Comparison of ENCODE assay signal across 9 cellular contexts in the genomic region with DNA sequence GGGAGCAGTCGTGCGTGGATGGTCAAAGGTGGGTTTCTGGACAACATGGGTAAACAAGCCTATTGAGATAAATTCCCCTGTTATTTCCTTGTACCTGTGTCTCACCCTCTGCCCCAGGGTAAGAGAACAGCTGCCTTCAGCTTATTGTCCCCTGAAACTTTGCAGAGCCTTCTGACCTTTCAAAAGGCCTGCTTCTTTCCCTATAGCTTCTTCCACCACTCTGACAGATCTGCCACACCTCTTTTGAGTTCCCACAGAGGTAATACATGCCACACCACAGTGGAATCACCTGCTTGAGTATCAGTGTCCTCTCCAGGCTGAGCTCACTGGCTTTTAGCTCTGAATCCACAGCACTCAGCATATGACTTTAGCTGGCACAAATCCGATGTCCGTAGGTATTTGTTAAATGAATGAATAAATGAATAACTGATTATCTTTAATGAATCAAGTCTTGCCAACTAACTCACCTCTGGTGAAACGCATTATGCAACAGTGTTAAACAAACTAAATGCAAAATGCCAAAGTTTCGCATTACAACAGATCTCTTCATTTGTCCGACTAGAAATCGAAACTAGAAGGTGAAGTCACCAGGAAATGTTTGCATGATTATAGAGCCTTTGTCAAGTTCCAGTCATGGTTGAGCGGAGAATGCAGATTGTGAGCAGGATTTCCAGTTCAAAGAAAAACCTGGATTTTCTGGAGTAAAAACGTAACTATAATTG. TPM values are rescaled to one million over a fixed set of nuclear protein-coding genes. Genes with fewer than 3 reads are reported as not detected.
DNase-seq lines count a peak whose midpoint lies in the region; ATAC-seq and TF ChIP-seq lines count a peak whose summit lies in the region.
"Had no signal": no experiment of that assay in that cellular context is flagged by ENCODE, and none has a peak within 500 bp of the region (broad histone marks: within the 10 kb centered on the region; RNA-seq: fewer than 3 reads in every experiment).

No MANE protein-coding gene starts in this region.

- POLR2A ChIA-PET in activated CD8-positive, alpha-beta T cell treated with anti-CD3 and anti-CD28 coated beads, Interleukin-2, amount 10 ng/mL, durations not matched to agents 7 days and 5 days (lab: Charles Lee): no interaction called here

- H3K79me2 ChIP-seq in GM23338 (replicated peaks; ENCODE audit: insufficient read depth) (no peaks in the 10 kb centered on the region), parathyroid adenoma (no peaks in the 10 kb centered on the region)

- CTCF ChIA-PET in activated CD8-positive, alpha-beta T cell treated with anti-CD3 and anti-CD28 coated beads, Interleukin-2, amount 10 ng/mL, durations not matched to agents 7 days and 5 days (lab: Charles Lee): no interaction called here

- ATAC-seq in GM23338 (peak; percentile 87), HG02759 (IDR thresholded peaks at IDR 0.05; ENCODE audit: unreplicated experiment) (no peak), HG02642 (IDR thresholded peaks at IDR 0.05; ENCODE audit: poor library complexity, unreplicated experiment) (no peak)
- ATAC-seq in activated CD8-positive, alpha-beta T cell treated with anti-CD3 and anti-CD28 coated beads, Interleukin-2, amount 10 ng/mL, durations not matched to agents 7 days and 5 days: no peak

- H3K4me1 ChIP-seq in GM23338 (ENCODE audit: insufficient read depth) (peaks cover 29% of the 10 kb centered on the region), parathyroid adenoma (no peaks in the 10 kb centered on the region)

- no peaks in the 10 kb centered on the region for H3K36me3 ChIP-seq in GM23338 (ENCODE audit: insufficient read depth)
- no peaks in the 10 kb centered on the region for H3K36me3 ChIP-seq in parathyroid adenoma (ENCODE audit: control insufficient read depth, insufficient read depth, low read length)

- no peaks in the 10 kb centered on the region for H3K9me3 ChIP-seq in parathyroid adenoma (ENCODE audit: control insufficient read depth, low read length)

- no peaks in the 10 kb centered on the region for H3K27me3 ChIP-seq in GM23338 (ENCODE audit: insufficient read depth)
- no peaks in the 10 kb centered on the region for H3K27me3 ChIP-seq in parathyroid adenoma (ENCODE audit: control insufficient read depth, insufficient read depth, low read length)

- H3K36me3 Mint-ChIP-seq in GM23338 (ENCODE audit: low read depth): no peaks in the 10 kb centered on the region
- H3K36me3 Mint-ChIP-seq in activated CD8-positive, alpha-beta T cell treated with anti-CD3 and anti-CD28 coated beads, Interleukin-2, amount 10 ng/mL, durations not matched to agents 7 days and 5 days (ENCODE audit: low read depth): no peaks in the 10 kb centered on the region

- H3K9me2 ChIP-seq in GM23338 (ENCODE audit: insufficient read depth): peaks cover 3% of the 10 kb centered on the region; the same call in 1 of the 2 replicates

- H3K27ac Mint-ChIP-seq in GM23338: peak overlapping the region; percentile 93
- H3K27ac Mint-ChIP-seq in activated CD8-positive, alpha-beta T cell treated with anti-CD3 and anti-CD28 coated beads, Interleukin-2, amount 10 ng/mL, durations not matched to agents 7 days and 5 days: no peak overlapping the region

- no peaks in the 10 kb centered on the region for H3K27me3 Mint-ChIP-seq in GM23338 (ENCODE audit: insufficient read depth, low read depth, poor library complexity)
- H3K27me3 Mint-ChIP-seq in activated CD8-positive, alpha-beta T cell treated with anti-CD3 and anti-CD28 coated beads, Interleukin-2, amount 10 ng/mL, durations not matched to agents 7 days and 5 days (ENCODE audit: low read depth): no peaks in the 10 kb centered on the region

- H3K4me3 ChIP-seq in GM23338 (peak overlapping the region; percentile 5; the same call in 1 of the 2 replicates), epithelial cell of proximal tubule (ENCODE audit: low read depth, low read length) (peak overlapping the region; percentile 48), parathyroid adenoma (ENCODE audit: low read depth, low read length) (peak overlapping the region; percentile 79)

- no peaks in the 10 kb centered on the region for H4K20me1 ChIP-seq in GM23338 (replicated peaks; ENCODE audit: insufficient read depth)

- TF ChIP-seq CTCF in GM23338 (conservative IDR thresholded peaks at IDR 0.05; ENCODE audit: low read depth in 2 of 2): no peak
- no peak for TF ChIP-seq CTCF in epithelial cell of proximal tubule (conservative IDR thresholded peaks at IDR 0.05; ENCODE audit: low read depth, low read length)
- no peak for TF ChIP-seq CTCF in parathyroid adenoma (IDR thresholded peaks at IDR 0.05)

- H3K27ac ChIP-seq in GM23338 (ENCODE audit: low read depth): peak overlapping the region; percentile 91
- no peak overlapping the region for H3K27ac ChIP-seq in parathyroid adenoma

- peaks cover 53% of the 10 kb centered on the region for H3K4me1 Mint-ChIP-seq in GM23338
- H3K4me1 Mint-ChIP-seq in activated CD8-positive, alpha-beta T cell treated with anti-CD3 and anti-CD28 coated beads, Interleukin-2, amount 10 ng/mL, durations not matched to agents 7 days and 5 days (ENCODE audit: low read depth): no peaks in the 10 kb centered on the region

- peak; percentile 86 for DNase-seq in GM23338 (ENCODE audit: low spot score)
- DNase-seq in NCI-H526 treated with DMSO at 0.1 percent for 48 hours (lab: John Stamatoyannopoulos, UW): peak; percentile 40
- DNase-seq in epithelial cell of proximal tubule (ENCODE audit: low read depth): peak; percentile 99
- no peak for DNase-seq in HUDEP-2 (lab: John Stamatoyannopoulos, UW; ENCODE audit: unreplicated experiment in 76 of 76)
- no peak for DNase-seq in activated CD8-positive, alpha-beta T cell treated with anti-CD3 and anti-CD28 coated beads, Interleukin-2, amount 10 ng/mL, durations not matched to agents 7 days and 5 days
- DNase-seq: NCI-H446 treated with DMSO at 0.1 percent for 48 hours had no signal

- no peak overlapping the region for H3K9ac ChIP-seq in parathyroid adenoma

- peak overlapping the region; percentile 47 for H3K4me2 ChIP-seq in GM23338
- peak overlapping the region; percentile 76 for H3K4me2 ChIP-seq in parathyroid adenoma (ENCODE audit: low read length)

- peak overlapping the region; percentile 17; the same call in 2 of the 3 replicates for H3K4me3 Mint-ChIP-seq in GM23338
- H3K4me3 Mint-ChIP-seq in activated CD8-positive, alpha-beta T cell treated with anti-CD3 and anti-CD28 coated beads, Interleukin-2, amount 10 ng/mL, durations not matched to agents 7 days and 5 days: no peak overlapping the region

- no peaks in the 10 kb centered on the region for H3F3A ChIP-seq in GM23338 (replicated peaks; ENCODE audit: low read depth)

- no peaks in the 10 kb centered on the region for H3K9me3 Mint-ChIP-seq in GM23338
- no peaks in the 10 kb centered on the region for H3K9me3 Mint-ChIP-seq in activated CD8-positive, alpha-beta T cell treated with anti-CD3 and anti-CD28 coated beads, Interleukin-2, amount 10 ng/mL, durations not matched to agents 7 days and 5 days (ENCODE audit: insufficient read depth)

- no peak overlapping the region for H2AFZ ChIP-seq in GM23338
- peak overlapping the region; percentile 76 for H2AFZ ChIP-seq in parathyroid adenoma

TF ChIP-seq in GM23338, 12 proteins besides CTCF, POLR2A, EP300 and RAD21 (continues in another document):
- TF ChIP-seq, protein P1, sequence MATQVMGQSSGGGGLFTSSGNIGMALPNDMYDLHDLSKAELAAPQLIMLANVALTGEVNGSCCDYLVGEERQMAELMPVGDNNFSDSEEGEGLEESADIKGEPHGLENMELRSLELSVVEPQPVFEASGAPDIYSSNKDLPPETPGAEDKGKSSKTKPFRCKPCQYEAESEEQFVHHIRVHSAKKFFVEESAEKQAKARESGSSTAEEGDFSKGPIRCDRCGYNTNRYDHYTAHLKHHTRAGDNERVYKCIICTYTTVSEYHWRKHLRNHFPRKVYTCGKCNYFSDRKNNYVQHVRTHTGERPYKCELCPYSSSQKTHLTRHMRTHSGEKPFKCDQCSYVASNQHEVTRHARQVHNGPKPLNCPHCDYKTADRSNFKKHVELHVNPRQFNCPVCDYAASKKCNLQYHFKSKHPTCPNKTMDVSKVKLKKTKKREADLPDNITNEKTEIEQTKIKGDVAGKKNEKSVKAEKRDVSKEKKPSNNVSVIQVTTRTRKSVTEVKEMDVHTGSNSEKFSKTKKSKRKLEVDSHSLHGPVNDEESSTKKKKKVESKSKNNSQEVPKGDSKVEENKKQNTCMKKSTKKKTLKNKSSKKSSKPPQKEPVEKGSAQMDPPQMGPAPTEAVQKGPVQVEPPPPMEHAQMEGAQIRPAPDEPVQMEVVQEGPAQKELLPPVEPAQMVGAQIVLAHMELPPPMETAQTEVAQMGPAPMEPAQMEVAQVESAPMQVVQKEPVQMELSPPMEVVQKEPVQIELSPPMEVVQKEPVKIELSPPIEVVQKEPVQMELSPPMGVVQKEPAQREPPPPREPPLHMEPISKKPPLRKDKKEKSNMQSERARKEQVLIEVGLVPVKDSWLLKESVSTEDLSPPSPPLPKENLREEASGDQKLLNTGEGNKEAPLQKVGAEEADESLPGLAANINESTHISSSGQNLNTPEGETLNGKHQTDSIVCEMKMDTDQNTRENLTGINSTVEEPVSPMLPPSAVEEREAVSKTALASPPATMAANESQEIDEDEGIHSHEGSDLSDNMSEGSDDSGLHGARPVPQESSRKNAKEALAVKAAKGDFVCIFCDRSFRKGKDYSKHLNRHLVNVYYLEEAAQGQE (IDR thresholded peaks at IDR 0.05; ENCODE audit: unreplicated experiment): no peak
- TF ChIP-seq ZNF331 (CRISPR knock-in tag; IDR thresholded peaks at IDR 0.05; ENCODE audit: low read depth) (no peak), EZH2 (IDR thresholded peaks at IDR 0.05; ENCODE audit: low read depth, unreplicated experiment) (no peak), STAT1 (IDR thresholded peaks at IDR 0.05; ENCODE audit: unreplicated experiment) (no peak)

RNA-seq across cellular contexts. Expression of a gene that starts 16.3 kb away (rescaled TPM):
- total RNA-seq in GM23338 (2014; rRNA removed; shearing (Covaris generic)): 0.28 and 1.0 TPM in 2 replicates
- polyA plus RNA-seq in GM23338 (2016; fragmentation: Nextera tagmentation; extraction: Ambion mirVana): 0.13 TPM in 1 of 2 replicates, not detected in the other
- not detected in 2 replicates for total RNA-seq in epithelial cell of proximal tubule
- not detected for total RNA-seq in activated CD8-positive, alpha-beta T cell treated with anti-CD3 and anti-CD28 coated beads, Interleukin-2, amount 10 ng/mL, durations not matched to agents 7 days and 5 days

Comparison
In these comparisons a context has a peak if more than half of its experiments do, and no peak if none do; other contexts are left out.
1. DNase-seq: peak in GM23338 (single experiment), NCI-H526 treated with DMSO at 0.1 percent for 48 hours (single experiment) and epithelial cell of proximal tubule (single experiment); none in HUDEP-2 (0 of 76) and activated CD8-positive, alpha-beta T cell treated with anti-CD3 and anti-CD28 coated beads, Interleukin-2, amount 10 ng/mL, durations not matched to agents 7 days and 5 days (single experiment).
2. H3K4me3 ChIP-seq: peak in every context shown above with its lines; median percentile 79 in parathyroid adenoma; 48 in epithelial cell of proximal tubule; 5 in GM23338.